In genomic region chr10:101830322-101831168, GRCh38 we compare ENCODE assay signal across 8 cellular contexts. TPM values are rescaled to one million over a fixed set of nuclear protein-coding genes. Genes with fewer than 3 reads are reported as not detected.
DNase-seq lines count a peak whose midpoint lies in the region; ATAC-seq, FAIRE-seq and TF ChIP-seq lines count a peak whose summit lies in the region.

No MANE protein-coding gene starts in this region.

- peaks cover 39% of the 10 kb centered on the region for H3K4me1 Mint-ChIP-seq in activated naive CD8-positive, alpha-beta T cell treated with anti-CD3 and anti-CD28 coated beads for 36 hours

- peak overlapping the region; percentile 89 for H3K27ac Mint-ChIP-seq in activated naive CD8-positive, alpha-beta T cell treated with anti-CD3 and anti-CD28 coated beads for 36 hours

- peaks cover 22 to 40% (median 30%) of the 10 kb centered on the region in 4 donors for H3K4me1 ChIP-seq in upper lobe of left lung

- no peak for FAIRE-seq in H54 (lab: Jason Lieb, UNC)

- H3K4me3 ChIP-seq in MG63, result peak overlapping the region; percentile 13
- peak overlapping the region; percentile 2 to 66 (median 60) for H3K4me3 ChIP-seq in upper lobe of left lung

- TF ChIP-seq CTCF in upper lobe of left lung (IDR thresholded peaks at IDR 0.05), result no peak

- H3K36me3 Mint-ChIP-seq in activated naive CD8-positive, alpha-beta T cell treated with anti-CD3 and anti-CD28 coated beads for 36 hours, result no peaks in the 10 kb centered on the region

- H3K9me3 Mint-ChIP-seq in activated naive CD8-positive, alpha-beta T cell treated with anti-CD3 and anti-CD28 coated beads for 36 hours, result no peaks in the 10 kb centered on the region

- peak overlapping the region; percentile 22 to 69 (median 50) for H3K27ac ChIP-seq in upper lobe of left lung

- ATAC-seq in SK-N-SH treated with all-trans-retinoic acid at 6 μM for 48 hours (peak; percentile 81), Right ventricle myocardium superior (ENCODE audit: poor library complexity) (peak; percentile 73), upper lobe of left lung (ENCODE audit: low FRiP score in 2 of 2) (peak; percentile 91 to 92)

- no peaks in the 10 kb centered on the region for H3K9me3 ChIP-seq in MG63
- H3K9me3 ChIP-seq in upper lobe of left lung, result no peaks in the 10 kb centered on the region

- DNase-seq in EL (peak; percentile 87), H54 (ENCODE audit: insufficient read length, low spot score) (peak; percentile 69), MG63 (peak; percentile 71), Right ventricle myocardium superior (peak; percentile 93), posterior cingulate gyrus (peak; percentile 46 to 95 (median 65)), upper lobe of left lung (peak; percentile 93 to 96)
- DNase-seq in activated naive CD8-positive, alpha-beta T cell treated with anti-CD3 and anti-CD28 coated beads for 36 hours, result peak; percentile 90

- H3K36me3 ChIP-seq in MG63 (no peaks in the 10 kb centered on the region), upper lobe of left lung (no peaks in the 10 kb centered on the region)

- H3K27me3 ChIP-seq in MG63 (no peaks in the 10 kb centered on the region), upper lobe of left lung (no peaks in the 10 kb centered on the region)

- peak overlapping the region; percentile 69 for H3K4me3 Mint-ChIP-seq in activated naive CD8-positive, alpha-beta T cell treated with anti-CD3 and anti-CD28 coated beads for 36 hours

- no peak for TF ChIP-seq EP300 in upper lobe of left lung (IDR thresholded peaks at IDR 0.05)

- WGBS in upper lobe of left lung, 2 donors, result 5 to 6% methylated on average over 12 to 36 of the region's 56 CpGs

- intact Hi-C loops in Right ventricle myocardium superior (cut with DNase I) (no loop called here), posterior cingulate gyrus (cut with DNase I) (no loop called here)

- TF ChIP-seq POLR2A in H54 (IDR thresholded peaks at IDR 0.05; ENCODE audit: low read depth, low read length), result no peak
- no peak for TF ChIP-seq POLR2A in upper lobe of left lung (IDR thresholded peaks at IDR 0.05)

- no peaks in the 10 kb centered on the region for H3K27me3 Mint-ChIP-seq in activated naive CD8-positive, alpha-beta T cell treated with anti-CD3 and anti-CD28 coated beads for 36 hours

TF ChIP-seq in SK-N-SH treated with all-trans-retinoic acid at 6 μM for 48 hours, 23 proteins besides CTCF, POLR2A, EP300 and RAD21:
- TF ChIP-seq PPARA (CRISPR knock-in tag; IDR thresholded peaks at IDR 0.05; ENCODE audit: borderline replicate concordance), result no peak
- no peak; the same call in 1 of the 2 replicates for TF ChIP-seq ZFP30 (CRISPR knock-in tag; IDR thresholded peaks at IDR 0.05)
- no peak for TF ChIP-seq CREB5 (CRISPR knock-in tag; IDR thresholded peaks at IDR 0.05; ENCODE audit: low read depth)
- TF ChIP-seq TCF4 (CRISPR knock-in tag; IDR thresholded peaks at IDR 0.05; ENCODE audit: borderline replicate concordance), result peak; percentile 37; the same call in 1 of the 2 replicates
- TF ChIP-seq ZNF565 (CRISPR knock-in tag; conservative IDR thresholded peaks at IDR 0.05; ENCODE audit: low read depth), result 0 out of 2 replicates have a peak, but pooled peaks have one; percentile 29
- peak; percentile 56; the same call in 1 of the 2 replicates for TF ChIP-seq ZFP3 (CRISPR knock-in tag; IDR thresholded peaks at IDR 0.05)
- no peak for TF ChIP-seq POU6F1 (CRISPR knock-in tag; IDR thresholded peaks at IDR 0.05; ENCODE audit: borderline replicate concordance, low read depth)
- peak; percentile 48; the same call in 1 of the 2 replicates for TF ChIP-seq TSHZ2 (CRISPR knock-in tag; IDR thresholded peaks at IDR 0.05)

RNA-seq across cellular contexts. Expression of gene OGA, which starts 12.3 kb away (rescaled TPM):
- 31.3 and 66.7 TPM in 2 replicates for total RNA-seq in MG63 (2014; rRNA removed; shearing (Covaris generic); ENCODE audit: low replicate concordance)
- total RNA-seq in activated naive CD8-positive, alpha-beta T cell treated with anti-CD3 and anti-CD28 coated beads for 36 hours, result 100 to 1,000 TPM in 1 of 2 experiments, 10 to 100 TPM in 1; 92.2 to 100 TPM
- 84.4 TPM for total RNA-seq in Right ventricle myocardium superior
- 100 to 1,000 TPM in 3 of 6 donors, 10 to 100 TPM in 3; 71.1 to 374 (median 138) TPM for total RNA-seq in upper lobe of left lung

RNA-seq across cellular contexts. Expression of gene KCNIP2, which starts 13.1 kb away (rescaled TPM):
- not detected in 2 replicates for total RNA-seq in MG63 (2014; rRNA removed; shearing (Covaris generic); ENCODE audit: low replicate concordance)
- 1 to 10 TPM; 1.1 to 1.7 TPM for total RNA-seq in activated naive CD8-positive, alpha-beta T cell treated with anti-CD3 and anti-CD28 coated beads for 36 hours
- total RNA-seq in Right ventricle myocardium superior (516 TPM), upper lobe of left lung (10 to 100 TPM in 1 of 6 donors, 1 to 10 TPM in 4, under 1 TPM in 1; 0.76 to 21.0 (median 3.8) TPM)

RNA-seq across cellular contexts. Expression of gene NPM3, which starts 47.3 kb away (rescaled TPM):
- total RNA-seq in MG63 (2014; rRNA removed; shearing (Covaris generic); ENCODE audit: low replicate concordance), result 30.8 and 87.3 TPM in 2 replicates
- total RNA-seq in activated naive CD8-positive, alpha-beta T cell treated with anti-CD3 and anti-CD28 coated beads for 36 hours, result 100 to 1,000 TPM; 255 to 260 TPM
- total RNA-seq in Right ventricle myocardium superior (5.8 TPM), upper lobe of left lung (10 to 100 TPM in 5 of 6 donors, 1 to 10 TPM in 1; 8.4 to 22.7 (median 16.8) TPM)

RNA-seq across cellular contexts. Expression of gene FGF8, which starts 54.6 kb away (rescaled TPM):
- not detected in 2 replicates for total RNA-seq in MG63 (2014; rRNA removed; shearing (Covaris generic); ENCODE audit: low replicate concordance)
- total RNA-seq in activated naive CD8-positive, alpha-beta T cell treated with anti-CD3 and anti-CD28 coated beads for 36 hours, result not detected
- total RNA-seq in Right ventricle myocardium superior, result not detected
- total RNA-seq in upper lobe of left lung, result under 1 TPM in 1 of 6 donors, not detected in 5; 0.44 TPM

Comparison
In these comparisons a context has a peak if more than half of its experiments do, and no peak if none do; other contexts are left out.
1. Peak in every context shown above with its lines: DNase-seq, ATAC-seq, H3K4me3 ChIP-seq and H3K27ac ChIP-seq.
2. RNA of gene KCNIP2, which starts 13.1 kb away (total RNA-seq): 516 TPM in Right ventricle myocardium superior (single experiment); 0.76 to 21.0 TPM in upper lobe of left lung, 1.1 to 1.7 TPM in activated naive CD8-positive, alpha-beta T cell treated with anti-CD3 and anti-CD28 coated beads for 36 hours and not detected in MG63; every median in the first group is over 10 times any median in the second.